ENCODE assay signal across 8 cellular contexts in the genomic region with DNA sequence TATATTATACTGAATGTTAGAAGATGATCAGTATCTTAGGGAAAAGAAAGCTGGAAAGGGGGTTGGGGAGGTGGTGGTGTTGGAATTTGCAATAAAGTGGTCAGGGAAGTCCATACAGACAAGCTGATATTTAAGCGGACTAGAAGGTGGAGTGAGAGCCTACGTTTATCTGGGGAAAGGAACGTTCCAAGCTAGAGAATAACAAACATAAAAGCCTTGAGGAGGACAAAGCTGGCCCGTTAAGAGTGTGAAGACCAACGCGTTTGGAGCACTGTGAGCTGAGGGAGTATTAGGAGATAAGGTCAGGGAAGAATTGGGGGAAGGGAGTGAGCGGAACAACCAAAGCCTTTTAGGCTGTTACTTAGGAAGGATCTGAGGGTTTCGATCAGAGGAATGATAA.
DNase-seq lines count a peak whose midpoint lies in the region; ATAC-seq and TF ChIP-seq lines count a peak whose summit lies in the region.

No MANE protein-coding gene starts in this region.

- H3K4me3 ChIP-seq in GM12864 (ENCODE audit: low read depth, low read length) (peak overlapping the region; percentile 97), SK-N-MC (peak overlapping the region; percentile 93), fibroblast of mammary gland (ENCODE audit: control insufficient read depth, low read depth, low read length) (peak overlapping the region; percentile 98), retinal pigment epithelial cell (ENCODE audit: low read length) (peak overlapping the region; percentile 98)

- ATAC-seq in HG02870 (IDR thresholded peaks at IDR 0.05; ENCODE audit: unreplicated experiment) (no peak), GM19463 (IDR thresholded peaks at IDR 0.05; ENCODE audit: unreplicated experiment) (no peak)

- no peaks in the 10 kb centered on the region for H3K9me3 ChIP-seq in SK-N-MC (ENCODE audit: low read depth, low read length)

- no peak overlapping the region for H3K27ac ChIP-seq in SK-N-MC

- peak overlapping the region; percentile 98 for H3K9ac ChIP-seq in SK-N-MC (ENCODE audit: insufficient read length)

- DNase-seq in GM12864 (ENCODE audit: low read depth) (no peak), SK-N-MC (ENCODE audit: low read depth, low spot score) (no peak), fibroblast of mammary gland (ENCODE audit: low read depth) (no peak), retinal pigment epithelial cell (ENCODE audit: low read depth) (no peak), DMS 273 (lab: John Stamatoyannopoulos, UW; ENCODE audit: unreplicated experiment) (no peak), NCI-H128 (lab: John Stamatoyannopoulos, UW; ENCODE audit: unreplicated experiment) (no peak)

- peaks cover 60% of the 10 kb centered on the region for H3K36me3 ChIP-seq in SK-N-MC (ENCODE audit: insufficient read depth, low read length)

- no peak for TF ChIP-seq CTCF in GM12864 (IDR thresholded peaks at IDR 0.05; ENCODE audit: low read depth, low read length, missing control alignments)
- no peak for TF ChIP-seq CTCF in fibroblast of mammary gland (conservative IDR thresholded peaks at IDR 0.05; ENCODE audit: control insufficient read depth, insufficient read depth, low read depth, low read length)
- TF ChIP-seq CTCF in retinal pigment epithelial cell (conservative IDR thresholded peaks at IDR 0.05; ENCODE audit: low read depth, low read length): no peak
